31 cellular contexts compared by ENCODE assay signal in genomic region chr22:29758068-29758622, GRCh38. TPM values are rescaled to one million over a fixed set of nuclear protein-coding genes. Genes with fewer than 3 reads are reported as not detected.
"Had no signal": no experiment of that assay in that cellular context is flagged by ENCODE, and none has a peak within 500 bp of the region (broad histone marks: within the 10 kb centered on the region; RNA-seq: fewer than 3 reads in every experiment).

No MANE protein-coding gene starts in this region.

- H3K4me2 ChIP-seq: KMS-11, SK-N-SH had no signal

- H3K4me1 ChIP-seq: ascending aorta, SJCRH30 had no signal

- H3K9ac ChIP-seq: KMS-11, SK-N-SH had no signal

- H3K4me3 Mint-ChIP-seq: activated CD8-positive, alpha-beta memory T cell treated with anti-CD3 and anti-CD28 coated beads, Interleukin-2, amount 10 ng/mL, durations not matched to agents 7 days and 5 days; activated naive CD8-positive, alpha-beta T cell treated with anti-CD3 and anti-CD28 coated beads, Interleukin-2, amount 50 U/mL, for 24 hours; activated T-cell treated with anti-CD3 and anti-CD28 coated beads, Interleukin-2, amount 50 U/mL, for 24 hours; activated T-helper 1 cell treated with anti-CD3 and anti-CD28 coated beads, Interleukin-12 subunit alpha, Interleukin-12 subunit beta, Interleukin-2, Interleukin-4 antibody, amounts not matched to agents 30 ng/mL and 10 ng/mL and 1 ng/mL, durations not matched to agents 14 hours and 24 hours and 36 hours; T-helper 2 cell treated with Interferon-gamma antibody and Interleukin-4, amounts not matched to agents 5 μg/mL and 100 μg/mL, for 36 hours had no signal

- H3K9me2 ChIP-seq: SK-N-SH had no signal

- H3K36me3 Mint-ChIP-seq: activated CD8-positive, alpha-beta memory T cell treated with anti-CD3 and anti-CD28 coated beads, Interleukin-2, amount 10 ng/mL, durations not matched to agents 7 days and 5 days; activated naive CD4-positive, alpha-beta T cell treated with anti-CD3 and anti-CD28 coated beads, Interleukin-2, amount 50 U/mL, for 72 hours had no signal

- H3K36me3 ChIP-seq: brain microvascular endothelial cell, SJCRH30 had no signal

- H3K27me3 Mint-ChIP-seq: activated CD8-positive, alpha-beta memory T cell treated with anti-CD3 and anti-CD28 coated beads, Interleukin-2, amount 10 ng/mL, durations not matched to agents 7 days and 5 days; activated naive CD8-positive, alpha-beta T cell treated with anti-CD3 and anti-CD28 coated beads, Interleukin-2, amount 50 U/mL, for 24 hours; activated T-cell treated with anti-CD3 and anti-CD28 coated beads, Interleukin-2, amount 50 U/mL, for 24 hours had no signal

- H3K9me3 ChIP-seq: ascending aorta, SJCRH30, SK-N-SH had no signal

- ATAC-seq: activated CD4-positive, CD25-positive, alpha-beta regulatory T cell treated with anti-CD3 and anti-CD28 coated beads, Interleukin-2, amount 50 U/mL, for 24 hours; activated CD8-positive, alpha-beta memory T cell treated with anti-CD3 and anti-CD28 coated beads, Interleukin-2, amount 10 ng/mL, durations not matched to agents 7 days and 5 days; activated naive CD4-positive, alpha-beta T cell treated with anti-CD3 and anti-CD28 coated beads, Interleukin-2, amount 50 U/mL, for 72 hours; activated naive CD8-positive, alpha-beta T cell treated with anti-CD3 and anti-CD28 coated beads, Interleukin-2, amount 50 U/mL, for 24 hours; Panc1; Right ventricle myocardium inferior had no signal

- H3K4me3 ChIP-seq: ascending aorta, SJCRH30 had no signal

- H3K27ac ChIP-seq: ascending aorta, brain microvascular endothelial cell, KMS-11, SJCRH30 had no signal

- H3K27me3 ChIP-seq: ascending aorta, brain microvascular endothelial cell, SJCRH30 had no signal

- H3K9me3 Mint-ChIP-seq: activated naive CD4-positive, alpha-beta T cell treated with anti-CD3 and anti-CD28 coated beads, Interleukin-2, amount 50 U/mL, for 72 hours; activated naive CD8-positive, alpha-beta T cell treated with anti-CD3 and anti-CD28 coated beads, Interleukin-2, amount 50 U/mL, for 24 hours; activated T-cell treated with anti-CD3 and anti-CD28 coated beads, Interleukin-2, amount 50 U/mL, for 24 hours; activated T-helper 1 cell treated with anti-CD3 and anti-CD28 coated beads, Interleukin-12 subunit alpha, Interleukin-12 subunit beta, Interleukin-2, Interleukin-4 antibody, amounts not matched to agents 30 ng/mL and 10 ng/mL and 1 ng/mL, durations not matched to agents 14 hours and 24 hours and 36 hours; T-helper 2 cell treated with Interferon-gamma antibody and Interleukin-4, amounts not matched to agents 5 μg/mL and 100 μg/mL, for 36 hours had no signal

- H3K4me1 Mint-ChIP-seq: activated CD8-positive, alpha-beta memory T cell treated with anti-CD3 and anti-CD28 coated beads, Interleukin-2, amount 10 ng/mL, durations not matched to agents 7 days and 5 days; activated naive CD8-positive, alpha-beta T cell treated with anti-CD3 and anti-CD28 coated beads, Interleukin-2, amount 50 U/mL, for 24 hours had no signal

- DNase-seq: activated CD4-positive, alpha-beta T cell treated with anti-CD3 and anti-CD28 coated beads for 48 hours; activated CD4-positive, alpha-beta T cell treated with anti-CD3 and anti-CD28 coated beads, Interleukin-2, amount 50 U/mL, for 48 hours; activated CD8-positive, alpha-beta memory T cell treated with anti-CD3 and anti-CD28 coated beads, Interleukin-2, amount 10 ng/mL, durations not matched to agents 7 days and 5 days; activated effector memory CD4-positive, alpha-beta T cell treated with Interleukin-2 at 50 U/mL for 16 hours; activated naive CD4-positive, alpha-beta T cell treated with Interleukin-2 at 50 U/mL for 16 hours; activated naive CD8-positive, alpha-beta T cell treated with anti-CD3 and anti-CD28 coated beads, Interleukin-2, amount 50 U/mL, for 24 hours; activated T-cell treated with anti-CD3 and anti-CD28 coated beads, Interleukin-2, amount 50 U/mL, for 24 hours; amniotic stem cell; brain microvascular endothelial cell; caudate nucleus; NCI-H1092 treated with DMSO at 0.1 percent for 48 hours; NCI-H1417 treated with DMSO at 0.1 percent for 48 hours; NCI-H1694; NCI-H2029; NCI-H2107; NCI-H226; NCI-H526; NCI-H82; RPMI8226; SJCRH30; SK-N-SH had no signal

- H3K27ac Mint-ChIP-seq: activated CD8-positive, alpha-beta memory T cell treated with anti-CD3 and anti-CD28 coated beads, Interleukin-2, amount 10 ng/mL, durations not matched to agents 7 days and 5 days; activated naive CD4-positive, alpha-beta T cell treated with anti-CD3 and anti-CD28 coated beads, Interleukin-2, amount 50 U/mL, for 72 hours; activated naive CD8-positive, alpha-beta T cell treated with anti-CD3 and anti-CD28 coated beads, Interleukin-2, amount 50 U/mL, for 24 hours; activated T-cell treated with anti-CD3 and anti-CD28 coated beads, Interleukin-2, amount 50 U/mL, for 24 hours; activated T-helper 1 cell treated with anti-CD3 and anti-CD28 coated beads, Interleukin-12 subunit alpha, Interleukin-12 subunit beta, Interleukin-2, Interleukin-4 antibody, amounts not matched to agents 30 ng/mL and 10 ng/mL and 1 ng/mL, durations not matched to agents 14 hours and 24 hours and 36 hours; T-helper 2 cell treated with Interferon-gamma antibody and Interleukin-4, amounts not matched to agents 5 μg/mL and 100 μg/mL, for 36 hours had no signal

RNA-seq across cellular contexts. Expression of gene CABP7, which starts 38.3 kb away (rescaled TPM):
- total RNA-seq: activated CD8-positive, alpha-beta memory T cell treated with anti-CD3 and anti-CD28 coated beads, Interleukin-2, amount 10 ng/mL, durations not matched to agents 7 days and 5 days; activated T-helper 1 cell treated with anti-CD3 and anti-CD28 coated beads, Interleukin-12 subunit alpha, Interleukin-12 subunit beta, Interleukin-2, Interleukin-4 antibody, amounts not matched to agents 30 ng/mL and 10 ng/mL and 1 ng/mL, durations not matched to agents 14 hours and 24 hours and 36 hours; ascending aorta; MCF 10A; NCI-H460; Right ventricle myocardium inferior had no signal
